Comparison of ENCODE assay signal across 11 cellular contexts in genomic region chr18:45496746-45497145, GRCh38.
"Had no signal": no experiment of that assay in that cellular context is flagged by ENCODE, and none has a peak within 500 bp of the region (broad histone marks: within the 10 kb centered on the region; RNA-seq: fewer than 3 reads in every experiment).

No MANE protein-coding gene starts in this region.

- H3K4me1 ChIP-seq: HAP-1 had no signal

- FAIRE-seq: H1, H54 had no signal

- H3K4me3 ChIP-seq: GM23248, GM23338, HAP-1 had no signal

- H3K36me3 ChIP-seq: HAP-1 had no signal

- ATAC-seq: GM23338, HCT116 had no signal

- H3K27ac ChIP-seq: GM23248 had no signal

- H3K9me3 ChIP-seq: HAP-1 had no signal

- DNase-seq: GM23248, GOT3, H7, H9, HCEC 1CT, HFFc6 had no signal
